ENCODE assay signal across 10 cellular contexts in the genomic region with DNA sequence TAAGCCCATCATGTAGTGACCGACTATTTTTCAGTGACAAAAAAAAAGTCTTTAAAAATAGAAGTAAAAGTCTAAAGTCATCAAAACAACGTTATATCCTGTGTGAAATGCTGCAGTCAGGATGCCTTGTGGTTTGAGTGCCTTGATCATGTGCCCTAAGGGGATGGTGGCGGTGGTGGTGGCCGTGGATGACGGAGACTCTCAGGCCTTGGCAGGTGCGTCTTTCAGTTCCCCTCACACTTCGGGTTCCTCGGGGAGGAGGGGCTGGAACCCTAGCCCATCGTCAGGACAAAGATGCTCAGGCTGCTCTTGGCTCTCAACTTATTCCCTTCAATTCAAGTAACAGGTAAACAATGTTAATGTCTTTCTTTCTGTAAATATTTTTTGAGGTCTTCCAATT. TPM values are rescaled to one million over a fixed set of nuclear protein-coding genes. Genes with fewer than 3 reads are reported as not detected.
DNase-seq lines count a peak whose midpoint lies in the region; ATAC-seq and TF ChIP-seq lines count a peak whose summit lies in the region.
"Had no signal": no experiment of that assay in that cellular context is flagged by ENCODE, and none has a peak within 500 bp of the region (broad histone marks: within the 10 kb centered on the region; RNA-seq: fewer than 3 reads in every experiment).

Gene CD28, plus strand, starts transcription at position 237 of the 400 bp plus-strand sequence. Its CDS starts 58 bp downstream, at position 295.

- H3K36me3 Mint-ChIP-seq in natural killer cell, result peaks cover 9% of the 10 kb centered on the region

- H3K27ac Mint-ChIP-seq in natural killer cell, result peak within 1 kb of the TSS; percentile 91 to 93

- no peak within 1 kb of the TSS for H3K4me3 ChIP-seq in aorta (ENCODE audit: low read length in 2 of 2)
- H3K4me3 ChIP-seq in uterus, result no peak within 1 kb of the TSS

- 84 to 89% methylated on average over 9 of the region's 9 CpGs for WGBS in aorta, 2 donors

- H3K27me3 ChIP-seq in aorta (ENCODE audit: control insufficient read depth in 1 of 2, insufficient read depth in 2 of 2, low read length in 1 of 2) (no peaks in the 10 kb centered on the region), uterus (no peaks in the 10 kb centered on the region)

- peaks cover 0 to 8% of the 10 kb centered on the region in 2 donors for H3K27me3 Mint-ChIP-seq in natural killer cell (ENCODE audit: low read depth in 2 of 2)

- DNase-seq in activated T-cell treated with anti-CD3 and anti-CD28 coated beads for 1 hour (ENCODE audit: low read depth), result peak; percentile 71
- peak; percentile 82 for DNase-seq in natural killer cell
- peak; percentile 76 to 87 for DNase-seq in aorta
- DNase-seq in KG1 (lab: John Stamatoyannopoulos, UW), result no peak
- DNase-seq in NCI-H2107 treated with DMSO at 0.1 percent for 48 hours (lab: John Stamatoyannopoulos, UW; ENCODE audit: unreplicated experiment), result no peak
- no peak for DNase-seq in uterus

- H3K9me3 ChIP-seq in aorta (ENCODE audit: control insufficient read depth, low read length) (no peaks in the 10 kb centered on the region), uterus (no peaks in the 10 kb centered on the region)

- H3K27ac ChIP-seq in aorta (ENCODE audit: low read depth in 1 of 2, low read length in 2 of 2), result no peak within 1 kb of the TSS
- H3K27ac ChIP-seq in uterus, result no peak within 1 kb of the TSS

- peak; percentile 99 for ATAC-seq in GM21360 (IDR thresholded peaks at IDR 0.05; ENCODE audit: unreplicated experiment)
- peak; percentile 97 for ATAC-seq in HG03565 (IDR thresholded peaks at IDR 0.05; ENCODE audit: unreplicated experiment)
- peak; percentile 94 to 100 (median 95) for ATAC-seq in natural killer cell
- no peak for ATAC-seq in aorta (ENCODE audit: low FRiP score)

- no peak for TF ChIP-seq POLR2A in uterus (IDR thresholded peaks at IDR 0.05)

- no peaks in the 10 kb centered on the region for H3K36me3 ChIP-seq in aorta (ENCODE audit: control insufficient read depth in 1 of 2, insufficient read depth in 2 of 2, low read length in 1 of 2)
- H3K36me3 ChIP-seq in uterus, result no peaks in the 10 kb centered on the region

- H3K4me1 ChIP-seq in aorta (ENCODE audit: control insufficient read depth in 1 of 2, insufficient read depth in 2 of 2, low read length in 2 of 2) (no peaks in the 10 kb centered on the region), uterus (no peaks in the 10 kb centered on the region)

- peaks cover 30% of the 10 kb centered on the region in 2 donors for H3K4me1 Mint-ChIP-seq in natural killer cell

- H3K9me3 Mint-ChIP-seq in natural killer cell, result peaks cover 0 to 2% of the 10 kb centered on the region in 2 donors

- no peak for TF ChIP-seq CTCF in natural killer cell (IDR thresholded peaks at IDR 0.05)
- TF ChIP-seq CTCF in uterus (IDR thresholded peaks at IDR 0.05), result no peak

- intact Hi-C loops in natural killer cell (cut with micrococcal nuclease) (loop anchor here (1.0 to 5.0 kb wide), 3 partner anchors 17 to 106 kb away; no protein-coding TSS in a partner anchor), aorta (cut with DNase I) (no loop called here), uterus (cut with DNase I; ENCODE audit: low total_unique reads) (no loop called here)

- peak within 1 kb of the TSS; percentile 94 for H3K4me3 Mint-ChIP-seq in natural killer cell

RNA-seq across cellular contexts. Expression of gene CD28, which starts in this region (rescaled TPM):
- total RNA-seq in natural killer cell (1 to 10 TPM in 2 of 3 donors, under 1 TPM in 1; 0.54 to 3.5 (median 3.3) TPM), aorta (10 to 100 TPM in 1 of 2 donors, 1 to 10 TPM in 1; 7.4 to 11.0 TPM), uterus (1 to 10 TPM in 2 of 4 donors, under 1 TPM in 1, not detected in 1; 0.49 to 7.4 (median 1.5) TPM)
- 1 to 10 TPM; 1.0 to 4.0 TPM for polyA plus RNA-seq in aorta
- total RNA-seq: SK-MEL-5 had no signal
- polyA plus RNA-seq: neural cell had no signal

Comparison
In these comparisons a context has a peak if more than half of its experiments do, and no peak if none do; other contexts are left out.
1. DNase-seq: peak in activated T-cell treated with anti-CD3 and anti-CD28 coated beads for 1 hour (single experiment), natural killer cell (single experiment) and aorta (2 of 2); none in KG1 (single experiment), NCI-H2107 treated with DMSO at 0.1 percent for 48 hours (single experiment) and uterus (0 of 2).